ENCODE assay signal across 9 cellular contexts in the genomic region with DNA sequence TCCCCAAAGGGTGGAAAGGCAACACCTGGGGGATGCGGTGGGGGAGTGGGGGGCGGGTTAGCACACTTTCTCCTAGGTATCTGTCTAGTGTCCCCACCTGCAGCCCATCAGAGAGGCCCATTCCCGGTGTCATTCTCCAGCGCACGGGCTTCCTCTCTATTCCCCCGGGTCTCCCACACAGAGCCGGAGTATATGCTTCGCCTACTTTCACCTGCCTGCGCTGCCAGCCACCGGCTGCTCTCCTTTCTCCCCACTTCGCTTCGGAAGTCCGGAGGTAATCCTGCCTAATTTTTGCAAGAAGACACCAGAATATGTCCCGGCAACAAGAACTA. TPM values are rescaled to one million over a fixed set of nuclear protein-coding genes. Genes with fewer than 3 reads are reported as not detected.
DNase-seq lines count a peak whose midpoint lies in the region; FAIRE-seq and TF ChIP-seq lines count a peak whose summit lies in the region.
"Had no signal": no experiment of that assay in that cellular context is flagged by ENCODE, and none has a peak within 500 bp of the region (broad histone marks: within the 10 kb centered on the region; RNA-seq: fewer than 3 reads in every experiment).

No MANE protein-coding gene starts in this region.

- no peak overlapping the region for H3K27ac ChIP-seq in endothelial cell of umbilical vein (ENCODE audit: insufficient read depth, low read depth, low read length)

- TF ChIP-seq CTCF in endothelial cell of umbilical vein (IDR thresholded peaks at IDR 0.05; ENCODE audit: extremely low read depth in 1 of 2, insufficient read depth in 1 of 2, low read depth in 1 of 2, low read length in 2 of 2) (no peak), retinal pigment epithelial cell (conservative IDR thresholded peaks at IDR 0.05; ENCODE audit: low read depth, low read length) (no peak), GM13976 (IDR thresholded peaks at IDR 0.05; ENCODE audit: borderline replicate concordance, control extremely low read depth, extremely low read depth, insufficient read depth, missing control alignments) (no peak)

- TF ChIP-seq POLR2A in endothelial cell of umbilical vein (IDR thresholded peaks at IDR 0.05; ENCODE audit: low read depth, low read length): no peak

- no peaks in the 10 kb centered on the region for H4K20me1 ChIP-seq in endothelial cell of umbilical vein (replicated peaks; ENCODE audit: control insufficient read depth, extremely low read depth, insufficient read depth, low read length)

- no peaks in the 10 kb centered on the region for H3K27me3 ChIP-seq in endothelial cell of umbilical vein (ENCODE audit: control insufficient read depth in 2 of 2, insufficient read depth in 2 of 2, low read length in 2 of 2)

- peak overlapping the region; percentile 70 for H2AFZ ChIP-seq in endothelial cell of umbilical vein (ENCODE audit: low read depth, low read length)

- H3K9ac ChIP-seq in endothelial cell of umbilical vein (replicated peaks; ENCODE audit: extremely low read depth, insufficient read depth, low read length): no peak overlapping the region

- H3K4me3 ChIP-seq in endothelial cell of umbilical vein (replicated peaks in 1 of 3; ENCODE audit: insufficient read depth in 1 of 3, low read depth in 1 of 3, low read length in 3 of 3): peak overlapping the region; percentile 43 to 71 (median 45)
- peak overlapping the region; percentile 62 for H3K4me3 ChIP-seq in retinal pigment epithelial cell (ENCODE audit: low read length)

- no peaks in the 10 kb centered on the region for H3K79me2 ChIP-seq in endothelial cell of umbilical vein (ENCODE audit: control insufficient read depth, insufficient read depth, low read length)

- H3K4me2 ChIP-seq in endothelial cell of umbilical vein (ENCODE audit: insufficient read depth, low read length): peak overlapping the region; percentile 92

- POLR2A ChIA-PET in endothelial cell of umbilical vein (lab: Charles Lee): no interaction called here

- CTCF ChIA-PET in endothelial cell of umbilical vein (lab: Charles Lee): no interaction called here

- H3K9me3 ChIP-seq in endothelial cell of umbilical vein (replicated peaks; ENCODE audit: control insufficient read depth, insufficient read depth, low read length): no peaks in the 10 kb centered on the region

- peaks cover 3% of the 10 kb centered on the region for H3K4me1 ChIP-seq in endothelial cell of umbilical vein (ENCODE audit: control insufficient read depth, extremely low read depth, insufficient read depth, low read length)

- dilution Hi-C loops in endothelial cell of umbilical vein (cut with MboI; ENCODE audit: extremely low pct_ligation_motif_present, low sequenced_read_pairs): no loop called here

- no peak for FAIRE-seq in endothelial cell of umbilical vein (lab: Jason Lieb, UNC)

- intact Hi-C loops in endothelial cell of umbilical vein (cut with micrococcal nuclease): loop anchor here (2.0 to 10.0 kb wide), 4 partner anchors 129 to 624 kb away; a partner anchor contains a TSS

- in situ Hi-C loops in GM13976 (cut with MboI; ENCODE audit: low sequenced_read_pairs, unreplicated experiment): no loop called here

- DNase-seq in NCI-H345 (lab: John Stamatoyannopoulos, UW): peak; percentile 53
- no peak for DNase-seq in NCI-H345 treated with DMSO at 0.1 percent for 48 hours (lab: John Stamatoyannopoulos, UW; ENCODE audit: unreplicated experiment)
- peak; percentile 19 for DNase-seq in HuH-7.5 (ENCODE audit: low spot score)
- no peak for DNase-seq in endothelial cell of umbilical vein (ENCODE audit: low read depth, low spot score)
- DNase-seq in retinal pigment epithelial cell (ENCODE audit: low read depth): no peak
- no peak for DNase-seq in GM13976 (ENCODE audit: low spot score)
- DNase-seq in HUDEP-2 (lab: John Stamatoyannopoulos, UW; ENCODE audit: unreplicated experiment in 76 of 76): no peak
- no peak for DNase-seq in stimulated activated CD4-positive, alpha-beta T cell treated with anti-CD3 and anti-CD28 coated beads, Interleukin-12 subunit alpha, Interleukin-12 subunit beta, amount 100 ng/mL, for 4 hours
- DNase-seq: CD4-positive, alpha-beta T cell had no signal

- no TSS peak for BruUV-seq in endothelial cell of umbilical vein (replicated peaks; lab: Mats Ljungman, UMichigan)

- no peaks in the 10 kb centered on the region for H3K36me3 ChIP-seq in endothelial cell of umbilical vein (ENCODE audit: control insufficient read depth in 2 of 2, extremely low read depth in 1 of 2, insufficient read depth in 2 of 2, low read length in 2 of 2)

- no peaks in the 10 kb centered on the region for H3K9me1 ChIP-seq in endothelial cell of umbilical vein (replicated peaks; ENCODE audit: control insufficient read depth, extremely low read depth, insufficient read depth, low read length)

TF ChIP-seq in endothelial cell of umbilical vein, 7 proteins besides CTCF, POLR2A, EP300 and RAD21:
- no peak for TF ChIP-seq FOS (IDR thresholded peaks at IDR 0.05; ENCODE audit: borderline replicate concordance, insufficient read depth, low read length)
- TF ChIP-seq MYC (IDR thresholded peaks at IDR 0.05; ENCODE audit: low read depth, low read length): no peak
- TF ChIP-seq EZH2 (IDR thresholded peaks at IDR 0.05; ENCODE audit: borderline replicate concordance, low read depth, low read length, severe bottlenecking): no peak
- no peak for TF ChIP-seq GATA2 (IDR thresholded peaks at IDR 0.05; ENCODE audit: insufficient read depth, insufficient read length, low read depth, low read length)
- TF ChIP-seq, protein P1, sequence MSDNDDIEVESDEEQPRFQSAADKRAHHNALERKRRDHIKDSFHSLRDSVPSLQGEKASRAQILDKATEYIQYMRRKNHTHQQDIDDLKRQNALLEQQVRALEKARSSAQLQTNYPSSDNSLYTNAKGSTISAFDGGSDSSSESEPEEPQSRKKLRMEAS (IDR thresholded peaks at IDR 0.05; ENCODE audit: insufficient read depth, insufficient read length): no peak
- TF ChIP-seq POLR2AphosphoS5 (IDR thresholded peaks at IDR 0.05; ENCODE audit: insufficient read depth, low read depth, low read length): no peak
- TF ChIP-seq JUN (IDR thresholded peaks at IDR 0.05; ENCODE audit: borderline replicate concordance, insufficient read depth, insufficient read length, low read depth): no peak

RNA-seq across cellular contexts. Expression of a gene that starts 0.9 kb away (rescaled TPM):
- total RNA-seq in endothelial cell of umbilical vein: 0.44 and 1.2 TPM in 2 replicates
- polyA plus RNA-seq in endothelial cell of umbilical vein: 0.33 and 0.43 TPM in 2 replicates
- 0.83 and 1.1 TPM in 2 replicates for polyA plus RNA-seq in endothelial cell of umbilical vein (2011; cell fraction: cytosol; rRNA removed)
- 0.52 and 1.0 TPM in 2 replicates for polyA plus RNA-seq in endothelial cell of umbilical vein (2011; cell fraction: nucleus; rRNA removed)
- 1.6 and 1.9 TPM in 2 replicates for polyA plus RNA-seq in endothelial cell of umbilical vein (2012)
- polyA minus RNA-seq in endothelial cell of umbilical vein: 0.15 and 0.66 TPM in 2 replicates
- not detected for polyA minus RNA-seq in endothelial cell of umbilical vein (2011; cell fraction: cytosol; rRNA and poly(A)+ RNA removed)
- 0.91 and 1.1 TPM in 2 replicates for polyA minus RNA-seq in endothelial cell of umbilical vein (2011; cell fraction: nucleus; rRNA and poly(A)+ RNA removed)
- total RNA-seq: CD4-positive, alpha-beta T cell had no signal

Comparison
In these comparisons a context has a peak if more than half of its experiments do, and no peak if none do; other contexts are left out.
1. DNase-seq: peak in NCI-H345 (single experiment) and HuH-7.5 (single experiment); none in NCI-H345 treated with DMSO at 0.1 percent for 48 hours (single experiment), endothelial cell of umbilical vein (single experiment), retinal pigment epithelial cell (single experiment), GM13976 (single experiment), HUDEP-2 (0 of 76) and stimulated activated CD4-positive, alpha-beta T cell treated with anti-CD3 and anti-CD28 coated beads, Interleukin-12 subunit alpha, Interleukin-12 subunit beta, amount 100 ng/mL, for 4 hours (single experiment).